In the genomic region with DNA sequence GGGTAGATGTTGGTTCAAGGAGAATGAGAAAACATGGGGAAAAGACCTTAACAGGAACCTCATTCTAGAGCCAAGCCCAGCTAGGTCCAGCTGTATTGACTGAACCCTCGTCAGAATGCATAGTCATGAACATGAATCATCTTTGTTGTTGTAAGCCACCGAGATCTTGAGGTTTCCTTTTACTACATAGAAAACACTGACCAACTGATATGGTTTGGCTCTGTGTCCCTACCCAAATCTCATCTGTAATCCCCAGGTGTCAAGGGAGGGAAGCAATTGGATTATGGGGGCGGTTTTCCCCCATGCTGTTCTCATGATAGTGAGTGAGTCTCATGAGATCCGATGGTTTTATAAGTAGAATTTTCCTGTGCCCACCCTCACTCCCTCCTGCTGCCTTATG, we compare ENCODE assay signal across 17 cellular contexts. TPM values are rescaled to one million over a fixed set of nuclear protein-coding genes. Genes with fewer than 3 reads are reported as not detected.
A peak's percentile ranks its signal among the peaks of the same experiment; 100 is the strongest.
DNase-seq lines count a peak whose midpoint lies in the region; ATAC-seq and TF ChIP-seq lines count a peak whose summit lies in the region.
"Had no signal": no experiment of that assay in that cellular context is flagged by ENCODE, and none has a peak within 500 bp of the region (broad histone marks: within the 10 kb centered on the region; RNA-seq: fewer than 3 reads in every experiment).

No MANE protein-coding gene starts in this region.

- no peak overlapping the region for H3K27ac Mint-ChIP-seq in activated T-helper 17 cell treated with anti-CD3 and anti-CD28 coated beads, Interleukin-2, amount 50 U/mL, for 72 hours
- H3K27ac Mint-ChIP-seq: activated CD8-positive, alpha-beta memory T cell treated with anti-CD3 and anti-CD28 coated beads, Interleukin-2, amount 10 ng/mL, durations not matched to agents 7 days and 5 days; activated naive CD4-positive, alpha-beta T cell treated with anti-CD3 and anti-CD28 coated beads, Interleukin-2, amount 50 U/mL, for 24 hours had no signal

- no peak for TF ChIP-seq POLR2A in lower leg skin (IDR thresholded peaks at IDR 0.05)

- intact Hi-C loops in sciatic nerve (cut with DNase I) (no loop called here), lower leg skin (cut with DNase I; ENCODE audit: low total_unique reads) (no loop called here)

- peaks cover 4% of the 10 kb centered on the region for H3K4me1 Mint-ChIP-seq in activated T-helper 17 cell treated with anti-CD3 and anti-CD28 coated beads, Interleukin-2, amount 50 U/mL, for 72 hours
- H3K4me1 Mint-ChIP-seq: activated naive CD4-positive, alpha-beta T cell treated with anti-CD3 and anti-CD28 coated beads, Interleukin-2, amount 50 U/mL, for 24 hours had no signal

- 72 to 74% methylated on average over 4 of the region's 4 CpGs for WGBS in lower leg skin, 2 donors

- DNase-seq in AG08396 (ENCODE audit: low spot score) (peak; percentile 45), HT1080 (ENCODE audit: low read depth) (peak; percentile 76), fibroblast of the aortic adventitia (ENCODE audit: low read depth) (peak; percentile 67), sciatic nerve (ENCODE audit: low spot score) (no peak), SJCRH30 (no peak), lower leg skin (ENCODE audit: low spot score in 2 of 2) (no peak)
- DNase-seq in activated CD4-positive, alpha-beta T cell treated with anti-CD3 and anti-CD28 coated beads for 4 hours: no peak
- DNase-seq: activated CD8-positive, alpha-beta memory T cell treated with anti-CD3 and anti-CD28 coated beads, Interleukin-2, amount 10 ng/mL, durations not matched to agents 7 days and 5 days; AML-193; NCI-H1417 treated with DMSO at 0.1 percent for 48 hours; NCI-H510A had no signal

- no peak overlapping the region for H3K4me3 Mint-ChIP-seq in activated T-helper 17 cell treated with anti-CD3 and anti-CD28 coated beads, Interleukin-2, amount 50 U/mL, for 72 hours
- H3K4me3 Mint-ChIP-seq: activated CD8-positive, alpha-beta memory T cell treated with anti-CD3 and anti-CD28 coated beads, Interleukin-2, amount 10 ng/mL, durations not matched to agents 7 days and 5 days; activated naive CD4-positive, alpha-beta T cell treated with anti-CD3 and anti-CD28 coated beads, Interleukin-2, amount 50 U/mL, for 24 hours had no signal

- TF ChIP-seq CTCF in fibroblast of the aortic adventitia (IDR thresholded peaks at IDR 0.05; ENCODE audit: insufficient read depth, low read length) (no peak), lower leg skin (IDR thresholded peaks at IDR 0.05) (no peak)

- H3K9me3 Mint-ChIP-seq in activated T-helper 17 cell treated with anti-CD3 and anti-CD28 coated beads, Interleukin-2, amount 50 U/mL, for 72 hours: no peaks in the 10 kb centered on the region
- H3K9me3 Mint-ChIP-seq: activated naive CD4-positive, alpha-beta T cell treated with anti-CD3 and anti-CD28 coated beads, Interleukin-2, amount 50 U/mL, for 24 hours had no signal

- H3K27ac ChIP-seq in SJCRH30: no peak overlapping the region
- H3K27ac ChIP-seq: prostate gland had no signal

- peaks cover 19% of the 10 kb centered on the region for H3K27me3 Mint-ChIP-seq in activated T-helper 17 cell treated with anti-CD3 and anti-CD28 coated beads, Interleukin-2, amount 50 U/mL, for 72 hours

- H3K4me1 ChIP-seq in SJCRH30: no peaks in the 10 kb centered on the region
- H3K4me1 ChIP-seq: prostate gland had no signal

- no peaks in the 10 kb centered on the region for H3K36me3 Mint-ChIP-seq in activated T-helper 17 cell treated with anti-CD3 and anti-CD28 coated beads, Interleukin-2, amount 50 U/mL, for 72 hours (ENCODE audit: low read depth)
- H3K36me3 Mint-ChIP-seq: activated CD8-positive, alpha-beta memory T cell treated with anti-CD3 and anti-CD28 coated beads, Interleukin-2, amount 10 ng/mL, durations not matched to agents 7 days and 5 days; activated naive CD4-positive, alpha-beta T cell treated with anti-CD3 and anti-CD28 coated beads, Interleukin-2, amount 50 U/mL, for 24 hours had no signal

- no peaks in the 10 kb centered on the region for H3K27me3 ChIP-seq in SJCRH30

- H3K4me3 ChIP-seq in fibroblast of the aortic adventitia (ENCODE audit: low read depth, low read length) (no peak overlapping the region), SJCRH30 (no peak overlapping the region), lower leg skin (ENCODE audit: low read depth, poor library complexity, severe bottlenecking) (no peak overlapping the region)
- H3K4me3 ChIP-seq: prostate gland had no signal

- ATAC-seq in activated T-helper 17 cell treated with anti-CD3 and anti-CD28 coated beads, Interleukin-2, amount 50 U/mL, for 72 hours (replicated peaks): peak; percentile 74
- no peak for ATAC-seq in sciatic nerve
- ATAC-seq: activated CD8-positive, alpha-beta memory T cell treated with anti-CD3 and anti-CD28 coated beads, Interleukin-2, amount 10 ng/mL, durations not matched to agents 7 days and 5 days had no signal

- H3K9me3 ChIP-seq in SJCRH30 (replicated peaks): no peaks in the 10 kb centered on the region
- H3K9me3 ChIP-seq: prostate gland had no signal

- H3K36me3 ChIP-seq in SJCRH30: no peaks in the 10 kb centered on the region
- H3K36me3 ChIP-seq: prostate gland had no signal

RNA-seq across cellular contexts. Expression of a gene that starts 19.4 kb away (rescaled TPM):
- total RNA-seq in HT1080 (2014; rRNA removed; shearing (Covaris generic)): not detected in 2 replicates
- not detected in 2 replicates for polyA plus RNA-seq in HT1080 (2015; cell fraction: cytosol; rRNA removed)
- not detected in 2 replicates for polyA plus RNA-seq in HT1080 (2015; cell fraction: nucleus; rRNA removed)
- total RNA-seq in activated T-helper 17 cell treated with anti-CD3 and anti-CD28 coated beads, Interleukin-2, amount 50 U/mL, for 72 hours: not detected
- total RNA-seq in fibroblast of the aortic adventitia (ENCODE audit: low replicate concordance) (not detected in 2 replicates), sciatic nerve (not detected), lower leg skin (not detected)
- total RNA-seq in SJCRH30 (2014; rRNA removed; shearing (Covaris generic)): not detected in 2 replicates
- total RNA-seq: activated CD8-positive, alpha-beta memory T cell treated with anti-CD3 and anti-CD28 coated beads, Interleukin-2, amount 10 ng/mL, durations not matched to agents 7 days and 5 days; frontal cortex; mononuclear cell; ureter had no signal

RNA-seq across cellular contexts. Expression of a gene that starts 38.8 kb away (rescaled TPM):
- 64.7 and 68.8 TPM in 2 replicates for total RNA-seq in HT1080 (2014; rRNA removed; shearing (Covaris generic))
- 38.9 and 41.6 TPM in 2 replicates for polyA plus RNA-seq in HT1080 (2015; cell fraction: cytosol; rRNA removed)
- 205 and 235 TPM in 2 replicates for polyA plus RNA-seq in HT1080 (2015; cell fraction: nucleus; rRNA removed)
- total RNA-seq in activated T-helper 17 cell treated with anti-CD3 and anti-CD28 coated beads, Interleukin-2, amount 50 U/mL, for 72 hours: 10 to 100 TPM; 69.3 to 86.6 TPM
- total RNA-seq in fibroblast of the aortic adventitia (ENCODE audit: low replicate concordance) (27.9 and 54.6 TPM in 2 replicates), sciatic nerve (142 TPM), lower leg skin (10 to 100 TPM; 25.0 to 68.8 (median 41.2) TPM)
- 141 and 168 TPM in 2 replicates for total RNA-seq in SJCRH30 (2014; rRNA removed; shearing (Covaris generic))

RNA-seq across cellular contexts. Expression of a gene that starts 46.8 kb away (rescaled TPM):
- not detected in 2 replicates for total RNA-seq in HT1080 (2014; rRNA removed; shearing (Covaris generic))
- polyA plus RNA-seq in HT1080 (2015; cell fraction: cytosol; rRNA removed): not detected in 2 replicates
- polyA plus RNA-seq in HT1080 (2015; cell fraction: nucleus; rRNA removed): 0.19 TPM in 1 of 2 replicates, not detected in the other
- not detected for total RNA-seq in activated T-helper 17 cell treated with anti-CD3 and anti-CD28 coated beads, Interleukin-2, amount 50 U/mL, for 72 hours
- total RNA-seq in fibroblast of the aortic adventitia (ENCODE audit: low replicate concordance): not detected in 2 replicates
- 28.4 TPM for total RNA-seq in sciatic nerve
- total RNA-seq in SJCRH30 (2014; rRNA removed; shearing (Covaris generic)): not detected in 2 replicates
- total RNA-seq in lower leg skin: 10 to 100 TPM in 1 of 4 donors, 1 to 10 TPM in 3; 6.6 to 12.5 (median 7.7) TPM
- total RNA-seq: activated CD8-positive, alpha-beta memory T cell treated with anti-CD3 and anti-CD28 coated beads, Interleukin-2, amount 10 ng/mL, durations not matched to agents 7 days and 5 days had no signal

Comparison
In these comparisons a context has a peak if more than half of its experiments do, and no peak if none do; other contexts are left out.
1. DNase-seq: peak in AG08396 (single experiment), HT1080 (single experiment) and fibroblast of the aortic adventitia (single experiment); none in sciatic nerve (single experiment), activated CD4-positive, alpha-beta T cell treated with anti-CD3 and anti-CD28 coated beads for 4 hours (0 of 2), SJCRH30 (0 of 2) and lower leg skin (0 of 2).